5 cellular contexts compared by ENCODE assay signal in genomic region chr1:36024024-36024423, GRCh38. TPM values are rescaled to one million over a fixed set of nuclear protein-coding genes. Genes with fewer than 3 reads are reported as not detected.
"Had no signal": no experiment of that assay in that cellular context is flagged by ENCODE, and none has a peak within 500 bp of the region (broad histone marks: within the 10 kb centered on the region; RNA-seq: fewer than 3 reads in every experiment).

No MANE protein-coding gene starts in this region.

RNA-seq across cellular contexts. Expression of gene TEKT2, which starts 59.9 kb away (rescaled TPM):
- total RNA-seq: heart right ventricle, myocyte, right lobe of liver, ureter had no signal
- polyA plus RNA-seq: liver had no signal
